ENCODE assay signal across 9 cellular contexts in genomic region chr15:31367730-31368344, GRCh38. TPM values are rescaled to one million over a fixed set of nuclear protein-coding genes. Genes with fewer than 3 reads are reported as not detected.
A peak's percentile ranks its signal among the peaks of the same experiment; 100 is the strongest.
DNase-seq lines count a peak whose midpoint lies in the region; ATAC-seq, FAIRE-seq and TF ChIP-seq lines count a peak whose summit lies in the region.
"Had no signal": no experiment of that assay in that cellular context is flagged by ENCODE, and none has a peak within 500 bp of the region (broad histone marks: within the 10 kb centered on the region; RNA-seq: fewer than 3 reads in every experiment).

No MANE protein-coding gene starts in this region.

- peak; percentile 45 for ATAC-seq in HG02885 (IDR thresholded peaks at IDR 0.05; ENCODE audit: poor library complexity, unreplicated experiment)
- peak; percentile 44 to 56 (median 54) for ATAC-seq in natural killer cell
- ATAC-seq in HG03571 (IDR thresholded peaks at IDR 0.05; ENCODE audit: unreplicated experiment): no peak
- no peak for ATAC-seq in GM18517 (IDR thresholded peaks at IDR 0.05; ENCODE audit: unreplicated experiment)

- H3K4me1 Mint-ChIP-seq in activated naive CD8-positive, alpha-beta T cell treated with anti-CD3 and anti-CD28 coated beads for 36 hours: peaks cover 86% of the 10 kb centered on the region
- H3K4me1 Mint-ChIP-seq in natural killer cell: peaks cover 78 to 98% of the 10 kb centered on the region in 2 donors

- no peak for TF ChIP-seq CTCF in natural killer cell (IDR thresholded peaks at IDR 0.05)

- DNase-seq in GM12892 (ENCODE audit: insufficient read length) (no peak), natural killer cell (no peak), NCI-H774 (lab: John Stamatoyannopoulos, UW) (no peak)
- DNase-seq in activated naive CD8-positive, alpha-beta T cell treated with anti-CD3 and anti-CD28 coated beads for 36 hours: peak; percentile 68
- no peak for DNase-seq in central memory CD4-positive, alpha-beta T cell
- DNase-seq: Kasumi-1 had no signal

- H3K27me3 Mint-ChIP-seq in activated naive CD8-positive, alpha-beta T cell treated with anti-CD3 and anti-CD28 coated beads for 36 hours: no peaks in the 10 kb centered on the region
- H3K27me3 Mint-ChIP-seq in natural killer cell (ENCODE audit: low read depth in 2 of 2): no peaks in the 10 kb centered on the region

- FAIRE-seq in GM12892 (lab: Jason Lieb, UNC): peak; percentile 96

- intact Hi-C loops in natural killer cell (cut with micrococcal nuclease): loop anchor here (1.0 to 10.0 kb wide), 4 partner anchors 21 to 373 kb away; partner anchors contain the start of gene MTMR10

- peaks cover 40% of the 10 kb centered on the region for H3K36me3 Mint-ChIP-seq in activated naive CD8-positive, alpha-beta T cell treated with anti-CD3 and anti-CD28 coated beads for 36 hours
- peaks cover 13% of the 10 kb centered on the region for H3K36me3 Mint-ChIP-seq in natural killer cell

- peak overlapping the region; percentile 99 for H3K27ac Mint-ChIP-seq in activated naive CD8-positive, alpha-beta T cell treated with anti-CD3 and anti-CD28 coated beads for 36 hours
- peak overlapping the region; percentile 88 to 96 for H3K27ac Mint-ChIP-seq in natural killer cell

- H3K9me3 Mint-ChIP-seq in activated naive CD8-positive, alpha-beta T cell treated with anti-CD3 and anti-CD28 coated beads for 36 hours: peaks cover 3% of the 10 kb centered on the region
- H3K9me3 Mint-ChIP-seq in natural killer cell: peaks cover 0 to 3% of the 10 kb centered on the region in 2 donors

- TF ChIP-seq POLR2A in GM12892 (IDR thresholded peaks at IDR 0.05; ENCODE audit: low read depth, low read length): no peak

- H3K4me3 Mint-ChIP-seq in activated naive CD8-positive, alpha-beta T cell treated with anti-CD3 and anti-CD28 coated beads for 36 hours: peak overlapping the region; percentile 78
- H3K4me3 Mint-ChIP-seq in natural killer cell: peak overlapping the region; percentile 88

RNA-seq across cellular contexts. Expression of gene KLF13, which starts 41.2 kb away (rescaled TPM):
- polyA plus RNA-seq in GM12892 (2012; ENCODE audit: missing spikeins): 39.1 TPM
- 100 to 1,000 TPM; 110 to 111 TPM for total RNA-seq in activated naive CD8-positive, alpha-beta T cell treated with anti-CD3 and anti-CD28 coated beads for 36 hours
- 100 to 1,000 TPM; 277 to 328 (median 300) TPM for total RNA-seq in natural killer cell

Comparison
In these comparisons a context has a peak if more than half of its experiments do, and no peak if none do; other contexts are left out.
1. ATAC-seq: peak in HG02885 (single experiment) and natural killer cell (3 of 3); none in HG03571 (single experiment) and GM18517 (single experiment).